ENCODE assay signal across 11 cellular contexts in the genomic region with DNA sequence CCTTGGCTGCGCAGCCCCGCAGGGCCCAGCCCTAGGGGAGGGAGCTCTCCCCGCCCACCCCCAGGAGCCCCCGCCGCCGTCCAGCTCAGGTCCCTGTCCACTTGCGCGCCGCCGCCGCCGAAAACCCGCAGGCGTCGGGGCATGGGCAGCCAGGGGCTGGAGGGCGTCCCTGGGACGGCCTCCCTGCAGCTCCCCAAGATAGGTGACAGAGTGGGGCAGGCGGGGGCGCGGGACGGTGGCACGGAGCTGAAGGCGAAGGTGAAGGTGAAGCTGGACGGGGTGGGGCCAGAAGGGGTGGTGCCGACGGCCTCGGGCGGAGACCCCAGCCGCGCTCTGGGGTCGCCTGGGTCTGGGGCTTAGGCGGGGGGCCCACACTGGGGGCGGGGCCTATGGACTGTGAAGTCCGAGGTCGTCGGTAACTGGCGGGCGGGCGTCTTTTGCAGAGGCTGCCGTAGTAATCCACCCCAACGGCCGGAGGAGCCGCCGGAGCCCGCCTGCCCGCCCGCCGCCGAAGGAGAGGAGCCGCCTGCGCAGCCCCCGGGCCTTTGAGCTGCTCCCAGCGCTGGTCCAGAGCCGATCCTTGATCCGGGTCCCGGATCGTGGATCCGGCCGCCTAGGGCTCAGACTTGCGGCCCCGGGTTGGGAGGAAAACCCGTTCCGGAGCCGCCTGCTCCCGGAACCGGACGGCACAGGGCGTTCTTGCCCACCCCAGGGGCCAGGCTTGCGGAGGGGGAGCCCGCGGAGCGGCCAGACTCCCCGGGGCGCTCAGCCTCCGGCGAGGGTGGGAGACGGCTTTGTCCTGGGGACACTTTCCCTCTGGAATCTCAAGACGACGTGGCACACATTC. TPM values are rescaled to one million over a fixed set of nuclear protein-coding genes. Genes with fewer than 3 reads are reported as not detected.
A peak's percentile ranks its signal among the peaks of the same experiment; 100 is the strongest.
DNase-seq lines count a peak whose midpoint lies in the region; ATAC-seq and TF ChIP-seq lines count a peak whose summit lies in the region.
"Had no signal": no experiment of that assay in that cellular context is flagged by ENCODE, and none has a peak within 500 bp of the region (broad histone marks: within the 10 kb centered on the region; RNA-seq: fewer than 3 reads in every experiment).

No MANE protein-coding gene starts in this region.

- no peak for TF ChIP-seq CTCF in ascending aorta (IDR thresholded peaks at IDR 0.05)

- H3K9me3 ChIP-seq in ES-I3 (ENCODE audit: control insufficient read depth, insufficient read depth, low read length) (no peaks in the 10 kb centered on the region), ascending aorta (no peaks in the 10 kb centered on the region)
- H3K9me3 ChIP-seq: SJSA1 had no signal

- intact Hi-C loops in ascending aorta (cut with DNase I): loop anchor here (1.0 kb wide), 1 partner anchor 128 kb away; the partner anchor contains the start of gene RAI1
- intact Hi-C loops in left ventricle myocardium superior (cut with micrococcal nuclease): loop anchor here (5.0 kb wide), 1 partner anchor 53 kb away; no protein-coding TSS in a partner anchor

- H3K4me3 ChIP-seq in ascending aorta (peak overlapping the region; percentile 46 to 56), rectal smooth muscle tissue (ENCODE audit: low read length) (peak overlapping the region; percentile 26)
- H3K4me3 ChIP-seq: SJSA1 had no signal

- H3K4me1 ChIP-seq in ES-I3 (ENCODE audit: insufficient read depth, low read length): peaks cover 9% of the 10 kb centered on the region
- peaks cover 0 to 2% of the 10 kb centered on the region in 2 donors for H3K4me1 ChIP-seq in ascending aorta
- H3K4me1 ChIP-seq in rectal smooth muscle tissue (ENCODE audit: control insufficient read depth, insufficient read depth, low read length): peaks cover 14% of the 10 kb centered on the region

- ATAC-seq in left ventricle myocardium superior (peak; percentile 35), HG02885 (IDR thresholded peaks at IDR 0.05; ENCODE audit: poor library complexity, unreplicated experiment) (no peak), HG02610 (IDR thresholded peaks at IDR 0.05; ENCODE audit: unreplicated experiment) (no peak)

- DNase-seq in ascending aorta (ENCODE audit: low spot score in 2 of 2) (no peak), left ventricle myocardium superior (peak; percentile 78), DMS114 treated with DMSO at 0.1 percent for 48 hours (lab: John Stamatoyannopoulos, UW; ENCODE audit: unreplicated experiment) (no peak), OCI-M2 (lab: John Stamatoyannopoulos, UW; ENCODE audit: unreplicated experiment) (no peak)
- DNase-seq: activated gamma-delta T cell, kidney glomerular epithelial cell had no signal

- H3K27ac ChIP-seq in ascending aorta (peak overlapping the region; percentile 27 to 33), rectal smooth muscle tissue (ENCODE audit: low read depth, low read length) (peak overlapping the region; percentile 76)
- H3K27ac ChIP-seq: SJSA1 had no signal

- H3K27me3 ChIP-seq in ascending aorta: no peaks in the 10 kb centered on the region
- H3K27me3 ChIP-seq in rectal smooth muscle tissue (ENCODE audit: control insufficient read depth, insufficient read depth, low read length): no peaks in the 10 kb centered on the region
- H3K27me3 ChIP-seq: SJSA1 had no signal

- H3K36me3 ChIP-seq in ES-I3 (ENCODE audit: insufficient read depth, low read length) (peaks cover 3% of the 10 kb centered on the region; the same call in 1 of the 2 replicates), ascending aorta (peaks cover 15 to 21% of the 10 kb centered on the region in 2 donors), rectal smooth muscle tissue (ENCODE audit: control insufficient read depth, insufficient read depth, low read length) (peaks cover 12% of the 10 kb centered on the region)

- H3K9ac ChIP-seq in ES-I3 (ENCODE audit: low read depth, low read length): peak overlapping the region; percentile 42
- no peak overlapping the region for H3K9ac ChIP-seq in rectal smooth muscle tissue (ENCODE audit: low read length)

RNA-seq across cellular contexts. Expression of gene SREBF1, which starts 27.0 kb away (rescaled TPM):
- total RNA-seq in ascending aorta: 141 TPM
- 15.2 TPM for total RNA-seq in left ventricle myocardium superior
